ENCODE assay signal across 15 cellular contexts in genomic region chr3:8681881-8682538, GRCh38. TPM values are rescaled to one million over a fixed set of nuclear protein-coding genes. Genes with fewer than 3 reads are reported as not detected.
DNase-seq lines count a peak whose midpoint lies in the region; ATAC-seq and TF ChIP-seq lines count a peak whose summit lies in the region.
"Not testable (repeated sequence)": the region's sequence is repeated elsewhere in the genome, so short reads cannot be mapped to it uniquely, and the experiment has no call there.
"Had no signal": no experiment of that assay in that cellular context is flagged by ENCODE, and none has a peak within 500 bp of the region (broad histone marks: within the 10 kb centered on the region; RNA-seq: fewer than 3 reads in every experiment).

No MANE protein-coding gene starts in this region.

- BruUV-seq in Caco-2 (replicated peaks; lab: Mats Ljungman, UMichigan): not testable (repeated sequence)

- H3K9me3 ChIP-seq in Caco-2; ectodermal cell (ENCODE audit: control insufficient read depth, low read length): not testable (repeated sequence)

- not testable (repeated sequence) for TF ChIP-seq CTCF in Caco-2 (IDR thresholded peaks at IDR 0.05; ENCODE audit: insufficient read depth in 1 of 2, low read depth in 1 of 2, low read length in 1 of 2, severe bottlenecking in 1 of 2, unreplicated experiment in 1 of 2); foreskin keratinocyte (conservative IDR thresholded peaks at IDR 0.05); neural crest cell (conservative IDR thresholded peaks at IDR 0.05); type B pancreatic cell (conservative IDR thresholded peaks at IDR 0.05)

- not testable (repeated sequence) for H3K4me1 Mint-ChIP-seq in Caco-2 (ENCODE audit: low read depth, unreplicated experiment); type B pancreatic cell (ENCODE audit: unreplicated experiment)
- peaks cover 46% of the 10 kb centered on the region for H3K4me1 Mint-ChIP-seq in neural crest cell

- peak overlapping the region; percentile 70 for H3K27ac Mint-ChIP-seq in Caco-2 (ENCODE audit: unreplicated experiment)
- peak overlapping the region; percentile 96 for H3K27ac Mint-ChIP-seq in neural crest cell (ENCODE audit: unreplicated experiment)
- H3K27ac Mint-ChIP-seq in type B pancreatic cell: peak overlapping the region; percentile 66

- intact Hi-C loops in Caco-2 (cut with micrococcal nuclease; ENCODE audit: unreplicated experiment): loop anchor here (1.0 to 5.0 kb wide), 2 partner anchors 19 to 85 kb away; partner anchors contain the start of gene OXTR

- not testable (repeated sequence) for H3K4me1 ChIP-seq in Caco-2, foreskin keratinocyte
- peaks cover 29% of the 10 kb centered on the region for H3K4me1 ChIP-seq in ectodermal cell (ENCODE audit: control insufficient read depth, insufficient read depth, low read length)

- H3K9me3 Mint-ChIP-seq in Caco-2 (ENCODE audit: unreplicated experiment); neural crest cell; type B pancreatic cell: not testable (repeated sequence)

- H3K27me3 ChIP-seq in Caco-2 (replicated peaks; ENCODE audit: control insufficient read depth, insufficient read depth, low read length); ectodermal cell (ENCODE audit: control insufficient read depth, insufficient read depth, low read length, poor library complexity, severe bottlenecking); foreskin keratinocyte: not testable (repeated sequence)

- not testable (repeated sequence) for H3K4me3 Mint-ChIP-seq in Caco-2 (ENCODE audit: unreplicated experiment); type B pancreatic cell
- H3K4me3 Mint-ChIP-seq in neural crest cell: peak overlapping the region; percentile 81

- peak overlapping the region; percentile 44 for H3K27ac ChIP-seq in ectodermal cell (ENCODE audit: insufficient read depth, low read depth, low read length, poor library complexity, severe bottlenecking)
- H3K27ac ChIP-seq in foreskin keratinocyte: peak overlapping the region; percentile 69

- H3K27me3 Mint-ChIP-seq in Caco-2 (ENCODE audit: insufficient read depth, unreplicated experiment); neural crest cell (ENCODE audit: low read depth); type B pancreatic cell: not testable (repeated sequence)

- POLR2A ChIA-PET in Caco-2 (lab: Charles Lee): not testable (repeated sequence)

- DNase-seq in Caco-2: peak; percentile 71 to 74
- DNase-seq in M059J (ENCODE audit: low read depth): peak; percentile 15
- DNase-seq in RPMI7951 (ENCODE audit: low read depth): peak; percentile 70
- peak in 1 of 2 donors; percentile 51 for DNase-seq in foreskin keratinocyte
- DNase-seq in left kidney (ENCODE audit: low read depth, low spot score): peak; percentile 38
- not testable (repeated sequence) for DNase-seq in neural crest cell (ENCODE audit: low read depth, low spot score); type B pancreatic cell (ENCODE audit: extremely low spot score, unreplicated experiment)

- not testable (repeated sequence) for H3K36me3 Mint-ChIP-seq in Caco-2 (ENCODE audit: insufficient read depth, unreplicated experiment); neural crest cell (ENCODE audit: low read depth); type B pancreatic cell

- not testable (repeated sequence) for H3K36me3 ChIP-seq in Caco-2 (ENCODE audit: control insufficient read depth, insufficient read depth, low read length); ectodermal cell (ENCODE audit: control insufficient read depth, insufficient read depth, low read length)

- not testable (repeated sequence) for H3K4me3 ChIP-seq in Caco-2 (ENCODE audit: low read depth, low read length); ectodermal cell (ENCODE audit: insufficient read depth, low read depth, low read length)

- not testable (repeated sequence) for ATAC-seq in foreskin keratinocyte

- 58 to 62% methylated on average over 9 of the region's 9 CpGs for WGBS in ectodermal cell, 2 experiments

- CTCF ChIA-PET in Caco-2 (lab: Charles Lee): not testable (repeated sequence)

RNA-seq across cellular contexts. Expression of gene SSUH2, which starts 37.4 kb away (rescaled TPM):
- total RNA-seq in Caco-2 (2022): 7.6 and 9.4 TPM in 2 replicates
- 0.05 TPM in 1 of 2 replicates, not detected in the other for total RNA-seq in M059J (2014; rRNA removed; shearing (Covaris generic))
- total RNA-seq in RPMI7951 (2014; rRNA removed; shearing (Covaris generic)): 0.24 and 1.5 TPM in 2 replicates
- polyA plus RNA-seq in ectodermal cell (2013, experiment 1 of 4): 3.5 TPM
- polyA plus RNA-seq in ectodermal cell (2013, experiment 2 of 4): 1.4 TPM
- 4.1 TPM for polyA plus RNA-seq in ectodermal cell (2013, experiment 3 of 4)
- polyA plus RNA-seq in ectodermal cell (2013, experiment 4 of 4): 2.8 TPM
- total RNA-seq in foreskin keratinocyte: 0.11 and 0.27 TPM in 2 replicates
- polyA plus RNA-seq in foreskin keratinocyte: 0.07 and 0.12 TPM in 2 replicates
- 14.1 and 18.0 TPM in 2 replicates for total RNA-seq in neural crest cell
- 0.45 and 1.4 TPM in 2 replicates for total RNA-seq in type B pancreatic cell (ENCODE audit: low replicate concordance)
- total RNA-seq: CD4-positive, alpha-beta T cell; G401; GM12878 had no signal

RNA-seq across cellular contexts. Expression of gene CAV3, which starts 51.6 kb away (rescaled TPM):
- total RNA-seq in Caco-2 (2022) (not detected in 2 replicates), foreskin keratinocyte (not detected in 2 replicates), neural crest cell (not detected in 2 replicates), type B pancreatic cell (ENCODE audit: low replicate concordance) (not detected in 2 replicates)
- not detected in 2 replicates for total RNA-seq in M059J (2014; rRNA removed; shearing (Covaris generic))
- total RNA-seq in RPMI7951 (2014; rRNA removed; shearing (Covaris generic)): not detected in 2 replicates
- not detected for polyA plus RNA-seq in ectodermal cell (2013, experiment 1 of 4)
- polyA plus RNA-seq in ectodermal cell (2013, experiment 2 of 4): not detected
- polyA plus RNA-seq in ectodermal cell (2013, experiment 3 of 4): not detected
- not detected for polyA plus RNA-seq in ectodermal cell (2013, experiment 4 of 4)
- polyA plus RNA-seq in foreskin keratinocyte: not detected in 2 replicates
- total RNA-seq: CD4-positive, alpha-beta T cell; Daoy; G401; GM12878; H7; HT1080 had no signal
- polyA plus RNA-seq: A549, GM12878 had no signal
